Comparison of ENCODE assay signal across 8 cellular contexts in the genomic region with DNA sequence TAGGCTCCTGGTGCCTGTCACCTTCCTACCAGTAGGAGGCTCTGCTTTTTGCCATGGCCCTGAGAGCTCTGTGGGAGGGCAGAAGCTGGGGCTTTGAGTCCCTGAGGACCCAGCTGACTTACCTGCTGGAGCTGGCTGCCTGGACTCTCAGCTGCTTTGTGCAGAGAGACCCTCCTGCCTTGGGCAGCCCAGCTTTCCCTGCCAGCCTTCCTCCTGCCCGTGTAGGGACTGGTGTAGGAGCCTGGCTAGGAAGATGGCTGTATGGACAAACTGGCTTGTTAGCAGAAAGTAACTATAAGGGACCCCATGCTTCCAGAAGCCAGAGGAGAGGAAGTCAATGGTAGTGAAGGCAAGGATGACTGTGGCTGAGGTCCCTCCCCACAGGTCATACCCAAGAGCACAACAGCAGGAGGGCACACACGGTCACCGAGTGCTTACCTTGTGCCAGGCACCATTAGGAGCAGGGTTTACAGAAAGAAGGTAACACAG. TPM values are rescaled to one million over a fixed set of nuclear protein-coding genes. Genes with fewer than 3 reads are reported as not detected.
A peak's percentile ranks its signal among the peaks of the same experiment; 100 is the strongest.
DNase-seq lines count a peak whose midpoint lies in the region; ATAC-seq, FAIRE-seq and TF ChIP-seq lines count a peak whose summit lies in the region.

No MANE protein-coding gene starts in this region.

- H3K4me3 ChIP-seq in endothelial cell of umbilical vein (replicated peaks in 1 of 3; ENCODE audit: insufficient read depth in 1 of 3, low read depth in 1 of 3, low read length in 3 of 3): no peak overlapping the region
- H3K4me3 ChIP-seq in neural cell (ENCODE audit: low read length): no peak overlapping the region

- dilution Hi-C loops in endothelial cell of umbilical vein (cut with MboI; ENCODE audit: extremely low pct_ligation_motif_present, low sequenced_read_pairs): no loop called here

- CTCF ChIA-PET in activated CD8-positive, alpha-beta memory T cell treated with anti-CD3 and anti-CD28 coated beads, Interleukin-2, amount 10 ng/mL, durations not matched to agents 7 days and 5 days (lab: Charles Lee): interaction anchor here (0.7 to 2.0 kb wide), 7 partner anchors 8 to 249 kb away, joined by 3 to 6 read pairs (median 4); partner anchors contain the start of genes CELSR2 and SARS1
- CTCF ChIA-PET in RWPE1 (lab: Yijun Ruan, JAX) (interaction anchor here (0.6 to 1.8 kb wide), 11 partner anchors 13 to 293 kb away, joined by 3 to 6 read pairs (median 3); partner anchors contain the start of gene SARS1), endothelial cell of umbilical vein (lab: Charles Lee) (interaction anchor here (1.0 to 4.8 kb wide), 10 partner anchors 8 to 293 kb away, joined by 3 to 41 read pairs (median 4); partner anchors contain the start of genes CELSR2 and SORT1)

- FAIRE-seq in endothelial cell of umbilical vein (lab: Jason Lieb, UNC): peak; percentile 70

- peaks cover 9% of the 10 kb centered on the region for H3K27me3 Mint-ChIP-seq in activated CD8-positive, alpha-beta memory T cell treated with anti-CD3 and anti-CD28 coated beads, Interleukin-2, amount 10 ng/mL, durations not matched to agents 7 days and 5 days

- peak; percentile 60 for ATAC-seq in activated CD8-positive, alpha-beta memory T cell treated with anti-CD3 and anti-CD28 coated beads, Interleukin-2, amount 10 ng/mL, durations not matched to agents 7 days and 5 days
- peak; percentile 65 for ATAC-seq in HG03175 (IDR thresholded peaks at IDR 0.05; ENCODE audit: unreplicated experiment)
- no peak for ATAC-seq in HG03442 (IDR thresholded peaks at IDR 0.05; ENCODE audit: unreplicated experiment)

- H3K4me3 Mint-ChIP-seq in activated CD8-positive, alpha-beta memory T cell treated with anti-CD3 and anti-CD28 coated beads, Interleukin-2, amount 10 ng/mL, durations not matched to agents 7 days and 5 days: no peak overlapping the region

- H3K4me1 ChIP-seq in endothelial cell of umbilical vein (ENCODE audit: control insufficient read depth, extremely low read depth, insufficient read depth, low read length): no peaks in the 10 kb centered on the region

- no peak for TF ChIP-seq POLR2A in endothelial cell of umbilical vein (IDR thresholded peaks at IDR 0.05; ENCODE audit: low read depth, low read length)

- H3K4me1 Mint-ChIP-seq in activated CD8-positive, alpha-beta memory T cell treated with anti-CD3 and anti-CD28 coated beads, Interleukin-2, amount 10 ng/mL, durations not matched to agents 7 days and 5 days: peaks cover 9% of the 10 kb centered on the region

- H3K9me1 ChIP-seq in endothelial cell of umbilical vein (replicated peaks; ENCODE audit: control insufficient read depth, extremely low read depth, insufficient read depth, low read length): no peaks in the 10 kb centered on the region

- BruUV-seq in endothelial cell of umbilical vein (replicated peaks; lab: Mats Ljungman, UMichigan): no TSS peak

- POLR2A ChIA-PET in RWPE1 (lab: Yijun Ruan, JAX; ENCODE audit: low non-redundant PET): interaction anchor here (0.7 to 0.8 kb wide), 2 partner anchors 10 to 36 kb away, joined by 5 to 17 read pairs; partner anchors contain the start of gene CELSR2
- POLR2A ChIA-PET in endothelial cell of umbilical vein (lab: Charles Lee): interaction anchor here (0.6 kb wide), 1 partner anchor 139 kb away, joined by 7 read pairs; no protein-coding TSS in a partner anchor

- peaks cover 12 to 17% of the 10 kb centered on the region in 2 experiments for H3K27me3 ChIP-seq in endothelial cell of umbilical vein (ENCODE audit: control insufficient read depth in 2 of 2, insufficient read depth in 2 of 2, low read length in 2 of 2)
- no peaks in the 10 kb centered on the region for H3K27me3 ChIP-seq in neural cell (ENCODE audit: insufficient read depth, low read depth, low read length)

- H3K36me3 ChIP-seq in endothelial cell of umbilical vein (ENCODE audit: control insufficient read depth in 2 of 2, extremely low read depth in 1 of 2, insufficient read depth in 2 of 2, low read length in 2 of 2): peaks cover 20 to 35% of the 10 kb centered on the region in 2 experiments
- H3K36me3 ChIP-seq in neural cell (ENCODE audit: insufficient read depth, low read length): peaks cover 20% of the 10 kb centered on the region

- H3F3A ChIP-seq in neural cell (ENCODE audit: insufficient read depth, low read length, poor library complexity, severe bottlenecking): no peaks in the 10 kb centered on the region

- no peaks in the 10 kb centered on the region for H3K9me3 ChIP-seq in endothelial cell of umbilical vein (replicated peaks; ENCODE audit: control insufficient read depth, insufficient read depth, low read length)
- H3K9me3 ChIP-seq in neural cell (ENCODE audit: low read length): no peaks in the 10 kb centered on the region

- H3K27ac ChIP-seq in RWPE1: peak overlapping the region; percentile 98
- H3K27ac ChIP-seq in endothelial cell of umbilical vein (ENCODE audit: insufficient read depth, low read depth, low read length): no peak overlapping the region
- H3K27ac ChIP-seq in neural cell (ENCODE audit: low read length): no peak overlapping the region

- H3K36me3 Mint-ChIP-seq in activated CD8-positive, alpha-beta memory T cell treated with anti-CD3 and anti-CD28 coated beads, Interleukin-2, amount 10 ng/mL, durations not matched to agents 7 days and 5 days: peaks cover 23% of the 10 kb centered on the region

- H3K9ac ChIP-seq in endothelial cell of umbilical vein (replicated peaks; ENCODE audit: extremely low read depth, insufficient read depth, low read length) (no peak overlapping the region), neural cell (ENCODE audit: low read length) (no peak overlapping the region)

- intact Hi-C loops in endothelial cell of umbilical vein (cut with micrococcal nuclease): loop anchor here (1.0 kb wide), 1 partner anchor 10 kb away; the partner anchor contains the start of gene CELSR2

- H3K27ac Mint-ChIP-seq in activated CD8-positive, alpha-beta memory T cell treated with anti-CD3 and anti-CD28 coated beads, Interleukin-2, amount 10 ng/mL, durations not matched to agents 7 days and 5 days: no peak overlapping the region

- H4K20me1 ChIP-seq in endothelial cell of umbilical vein (replicated peaks; ENCODE audit: control insufficient read depth, extremely low read depth, insufficient read depth, low read length): no peaks in the 10 kb centered on the region
- no peaks in the 10 kb centered on the region for H4K20me1 ChIP-seq in neural cell (ENCODE audit: insufficient read depth)

- no peak for TF ChIP-seq RAD21 in neural cell (conservative IDR thresholded peaks at IDR 0.05)

- TF ChIP-seq EP300 in neural cell (conservative IDR thresholded peaks at IDR 0.05; ENCODE audit: poor library complexity, severe bottlenecking): no peak

- H3K9me2 ChIP-seq in neural cell (ENCODE audit: insufficient read depth, low read length): no peaks in the 10 kb centered on the region

- DNase-seq in activated CD8-positive, alpha-beta memory T cell treated with anti-CD3 and anti-CD28 coated beads, Interleukin-2, amount 10 ng/mL, durations not matched to agents 7 days and 5 days: peak; percentile 49
- no peak for DNase-seq in activated CD8-positive, alpha-beta memory T cell treated with anti-CD3 and anti-CD28 coated beads, Interleukin-2, amount 50 U/mL, for 4 hours
- DNase-seq in RWPE1 (ENCODE audit: low spot score) (no peak), endothelial cell of umbilical vein (ENCODE audit: low read depth, low spot score) (peak; percentile 18), activated gamma-delta T cell treated with Interleukin-2 at 50 U/mL for 16 hours (no peak)

- H3K4me2 ChIP-seq in endothelial cell of umbilical vein (ENCODE audit: insufficient read depth, low read length) (no peak overlapping the region), neural cell (ENCODE audit: low read length) (no peak overlapping the region)

- no peaks in the 10 kb centered on the region for H3K9me3 Mint-ChIP-seq in activated CD8-positive, alpha-beta memory T cell treated with anti-CD3 and anti-CD28 coated beads, Interleukin-2, amount 10 ng/mL, durations not matched to agents 7 days and 5 days (ENCODE audit: low read depth)

- H3K79me2 ChIP-seq in endothelial cell of umbilical vein (ENCODE audit: control insufficient read depth, insufficient read depth, low read length): no peaks in the 10 kb centered on the region
- no peaks in the 10 kb centered on the region for H3K79me2 ChIP-seq in neural cell (replicated peaks; ENCODE audit: insufficient read depth, low read length)

- TF ChIP-seq CTCF in RWPE1 (conservative IDR thresholded peaks at IDR 0.05; ENCODE audit: low read depth) (peak; percentile 21; the same call in 1 of the 2 replicates), endothelial cell of umbilical vein (IDR thresholded peaks at IDR 0.05; ENCODE audit: extremely low read depth in 1 of 2, insufficient read depth in 1 of 2, low read depth in 1 of 2, low read length in 2 of 2) (peak; percentile 44 to 47), neural cell (IDR thresholded peaks at IDR 0.05; ENCODE audit: poor library complexity, severe bottlenecking) (peak; percentile 30)

- H2AFZ ChIP-seq in endothelial cell of umbilical vein (ENCODE audit: low read depth, low read length): no peak overlapping the region
- no peak overlapping the region for H2AFZ ChIP-seq in neural cell (ENCODE audit: low read depth, low read length)

RNA-seq across cellular contexts. Expression of gene CELSR2, which starts 9.7 kb away (rescaled TPM):
- 1 to 10 TPM; 3.3 to 4.0 TPM for total RNA-seq in activated CD8-positive, alpha-beta memory T cell treated with anti-CD3 and anti-CD28 coated beads, Interleukin-2, amount 10 ng/mL, durations not matched to agents 7 days and 5 days
- total RNA-seq in endothelial cell of umbilical vein: 1.4 and 2.2 TPM in 2 replicates
- 0.76 and 0.90 TPM in 2 replicates for polyA plus RNA-seq in endothelial cell of umbilical vein
- 0.52 and 0.78 TPM in 2 replicates for polyA plus RNA-seq in endothelial cell of umbilical vein (2011; cell fraction: cytosol; rRNA removed)
- 1.5 and 1.9 TPM in 2 replicates for polyA plus RNA-seq in endothelial cell of umbilical vein (2011; cell fraction: nucleus; rRNA removed)
- 0.83 and 0.86 TPM in 2 replicates for polyA plus RNA-seq in endothelial cell of umbilical vein (2012)
- 2.1 and 2.8 TPM in 2 replicates for polyA minus RNA-seq in endothelial cell of umbilical vein
- 11.6 TPM for polyA minus RNA-seq in endothelial cell of umbilical vein (2011; cell fraction: cytosol; rRNA and poly(A)+ RNA removed)
- polyA minus RNA-seq in endothelial cell of umbilical vein (2011; cell fraction: nucleus; rRNA and poly(A)+ RNA removed): 1.4 TPM in 2 replicates
- polyA plus RNA-seq in neural cell: 7.9 and 9.5 TPM in 2 replicates
- 54.3 and 59.2 TPM in 2 replicates for polyA minus RNA-seq in neural cell

RNA-seq across cellular contexts. Expression of gene SARS1, which starts 25.9 kb away (rescaled TPM):
- total RNA-seq in activated CD8-positive, alpha-beta memory T cell treated with anti-CD3 and anti-CD28 coated beads, Interleukin-2, amount 10 ng/mL, durations not matched to agents 7 days and 5 days: 100 to 1,000 TPM; 148 to 194 TPM
- 176 and 178 TPM in 2 replicates for total RNA-seq in endothelial cell of umbilical vein
- polyA plus RNA-seq in endothelial cell of umbilical vein (87.8 and 110 TPM in 2 replicates), neural cell (274 and 281 TPM in 2 replicates)
- 146 and 163 TPM in 2 replicates for polyA plus RNA-seq in endothelial cell of umbilical vein (2011; cell fraction: cytosol; rRNA removed)
- 208 and 220 TPM in 2 replicates for polyA plus RNA-seq in endothelial cell of umbilical vein (2011; cell fraction: nucleus; rRNA removed)
- polyA plus RNA-seq in endothelial cell of umbilical vein (2012): 140 and 165 TPM in 2 replicates
- polyA minus RNA-seq in endothelial cell of umbilical vein (108 and 116 TPM in 2 replicates), neural cell (188 and 201 TPM in 2 replicates)
- polyA minus RNA-seq in endothelial cell of umbilical vein (2011; cell fraction: cytosol; rRNA and poly(A)+ RNA removed): 72.6 TPM
- 49.5 and 68.2 TPM in 2 replicates for polyA minus RNA-seq in endothelial cell of umbilical vein (2011; cell fraction: nucleus; rRNA and poly(A)+ RNA removed)

RNA-seq across cellular contexts. Expression of gene PSRC1, which starts 43.3 kb away (rescaled TPM):
- total RNA-seq in activated CD8-positive, alpha-beta memory T cell treated with anti-CD3 and anti-CD28 coated beads, Interleukin-2, amount 10 ng/mL, durations not matched to agents 7 days and 5 days: 10 to 100 TPM; 19.6 to 36.1 TPM
- total RNA-seq in endothelial cell of umbilical vein: 23.4 and 29.3 TPM in 2 replicates
- polyA plus RNA-seq in endothelial cell of umbilical vein (21.6 and 25.0 TPM in 2 replicates), neural cell (5.4 and 7.9 TPM in 2 replicates)
- polyA plus RNA-seq in endothelial cell of umbilical vein (2011; cell fraction: cytosol; rRNA removed): 21.1 and 21.9 TPM in 2 replicates
- polyA plus RNA-seq in endothelial cell of umbilical vein (2011; cell fraction: nucleus; rRNA removed): 49.8 and 63.5 TPM in 2 replicates
- polyA plus RNA-seq in endothelial cell of umbilical vein (2012): 7.5 and 14.9 TPM in 2 replicates
- polyA minus RNA-seq in endothelial cell of umbilical vein (6.5 and 8.4 TPM in 2 replicates), neural cell (3.0 and 3.4 TPM in 2 replicates)
- polyA minus RNA-seq in endothelial cell of umbilical vein (2011; cell fraction: cytosol; rRNA and poly(A)+ RNA removed): 15.6 TPM
- polyA minus RNA-seq in endothelial cell of umbilical vein (2011; cell fraction: nucleus; rRNA and poly(A)+ RNA removed): 4.3 and 7.2 TPM in 2 replicates

Comparison
In these comparisons a context has a peak if more than half of its experiments do, and no peak if none do; other contexts are left out.
1. DNase-seq: peak in activated CD8-positive, alpha-beta memory T cell treated with anti-CD3 and anti-CD28 coated beads, Interleukin-2, amount 10 ng/mL, durations not matched to agents 7 days and 5 days (single experiment) and endothelial cell of umbilical vein (single experiment); none in activated CD8-positive, alpha-beta memory T cell treated with anti-CD3 and anti-CD28 coated beads, Interleukin-2, amount 50 U/mL, for 4 hours (single experiment), RWPE1 (single experiment) and activated gamma-delta T cell treated with Interleukin-2 at 50 U/mL for 16 hours (single experiment).
2. Peak in every context shown above with its lines, with median percentiles within 50 percentile points of each other: CTCF ChIP-seq.